Comparison of ENCODE assay signal across 17 cellular contexts in genomic region chr2:74951211-74951754, GRCh38.
"Had no signal": no experiment of that assay in that cellular context is flagged by ENCODE, and none has a peak within 500 bp of the region (broad histone marks: within the 10 kb centered on the region; RNA-seq: fewer than 3 reads in every experiment).

No MANE protein-coding gene starts in this region.

- H3K27ac ChIP-seq: foreskin keratinocyte, hepatocyte, lower lobe of right lung, tibial nerve, uterus had no signal

- ATAC-seq: activated CD4-positive, CD25-positive, alpha-beta regulatory T cell treated with anti-CD3 and anti-CD28 coated beads, Interleukin-2, amount 50 U/mL, for 24 hours; activated T-cell treated with anti-CD3 and anti-CD28 coated beads, Interleukin-2, amount 50 U/mL, for 4 hours; foreskin keratinocyte; left colon; lower lobe of right lung had no signal

- H2AFZ ChIP-seq: hepatocyte had no signal

- H3K4me3 Mint-ChIP-seq: activated CD4-positive, alpha-beta T cell treated with anti-CD3 and anti-CD28 coated beads, Interleukin-2, amount 10 ng/mL, durations not matched to agents 7 days and 5 days; activated naive CD4-positive, alpha-beta T cell treated with anti-CD3 and anti-CD28 coated beads for 36 hours; activated T-cell treated with anti-CD3 and anti-CD28 coated beads, Interleukin-2, amount 50 U/mL, for 4 hours; brain; nephron; stimulated activated naive CD8-positive, alpha-beta T cell treated with anti-CD3 and anti-CD28 coated beads, Interleukin-15, Interleukin-2, amounts not matched to agents 100 ng/mL and 50 ng/mL, for 24 hours had no signal

- H3K27ac Mint-ChIP-seq: activated CD4-positive, alpha-beta T cell treated with anti-CD3 and anti-CD28 coated beads, Interleukin-2, amount 10 ng/mL, durations not matched to agents 7 days and 5 days; activated naive CD4-positive, alpha-beta T cell treated with anti-CD3 and anti-CD28 coated beads for 36 hours; brain; nephron; stimulated activated naive CD8-positive, alpha-beta T cell treated with anti-CD3 and anti-CD28 coated beads, Interleukin-15, Interleukin-2, amounts not matched to agents 100 ng/mL and 50 ng/mL, for 24 hours had no signal

- H3K4me1 Mint-ChIP-seq: brain, nephron had no signal

- H3K9me3 Mint-ChIP-seq: activated T-cell treated with anti-CD3 and anti-CD28 coated beads, Interleukin-2, amount 50 U/mL, for 4 hours had no signal

- H3K27me3 Mint-ChIP-seq: activated CD4-positive, alpha-beta T cell treated with anti-CD3 and anti-CD28 coated beads, Interleukin-2, amount 10 ng/mL, durations not matched to agents 7 days and 5 days; stimulated activated naive CD8-positive, alpha-beta T cell treated with anti-CD3 and anti-CD28 coated beads, Interleukin-15, Interleukin-2, amounts not matched to agents 100 ng/mL and 50 ng/mL, for 24 hours had no signal

- DNase-seq: activated CD4-positive, alpha-beta T cell treated with anti-CD3 and anti-CD28 coated beads, Interleukin-2, amount 10 ng/mL, durations not matched to agents 7 days and 5 days; activated CD8-positive, alpha-beta memory T cell treated with anti-CD3 and anti-CD28 coated beads, Interleukin-2, amount 50 U/mL, for 4 hours; activated naive CD4-positive, alpha-beta T cell treated with anti-CD3 and anti-CD28 coated beads for 36 hours; activated T-cell treated with anti-CD3 and anti-CD28 coated beads, Interleukin-2, amount 50 U/mL, for 4 hours; anterior cingulate cortex; caudate nucleus; foreskin keratinocyte; left colon; lower lobe of right lung; T1000; uterus had no signal

- H3K27me3 ChIP-seq: foreskin keratinocyte, hepatocyte, tibial nerve, uterus had no signal

- H3K4me2 ChIP-seq: hepatocyte had no signal

- H3K9me3 ChIP-seq: lower lobe of right lung had no signal

- H3K4me3 ChIP-seq: hepatocyte, lower lobe of right lung, tibial nerve, uterus had no signal

- H3K4me1 ChIP-seq: foreskin keratinocyte, lower lobe of right lung, tibial nerve, uterus had no signal

- H3K36me3 ChIP-seq: lower lobe of right lung, uterus had no signal
